Comparison of ENCODE assay signal across 20 cellular contexts in genomic region chr6:31116661-31117385, GRCh38. TPM values are rescaled to one million over a fixed set of nuclear protein-coding genes. Genes with fewer than 3 reads are reported as not detected.
DNase-seq lines count a peak whose midpoint lies in the region; ATAC-seq, FAIRE-seq and TF ChIP-seq lines count a peak whose summit lies in the region.
"Had no signal": no experiment of that assay in that cellular context is flagged by ENCODE, and none has a peak within 500 bp of the region (broad histone marks: within the 10 kb centered on the region; RNA-seq: fewer than 3 reads in every experiment).

No MANE protein-coding gene starts in this region.

- no peak overlapping the region for H3K14ac ChIP-seq in IMR-90 (replicated peaks; ENCODE audit: low read depth, low read length)

- peaks cover 3% of the 10 kb centered on the region; the same call in 1 of the 2 replicates for H3K27me3 ChIP-seq in IMR-90 (ENCODE audit: control insufficient read depth, insufficient read depth, low read length)
- H3K27me3 ChIP-seq in esophagus squamous epithelium, result no peaks in the 10 kb centered on the region
- H3K27me3 ChIP-seq in keratinocyte (ENCODE audit: control insufficient read depth, extremely low read depth, insufficient read depth, low read length), result no peaks in the 10 kb centered on the region
- peaks cover 0 to 16% (median 5%) of the 10 kb centered on the region in 5 donors for H3K27me3 ChIP-seq in subcutaneous abdominal adipose tissue (ENCODE audit: control insufficient read depth in 5 of 5, insufficient read depth in 4 of 5, low read length in 5 of 5)
- H3K27me3 ChIP-seq: colonic mucosa, pancreas had no signal

- peaks cover 0 to 9% of the 10 kb centered on the region in 2 experiments; a peak in 2 of 4 replicates for H3K79me1 ChIP-seq in IMR-90 (ENCODE audit: low read depth in 1 of 2, low read length in 2 of 2)

- TF ChIP-seq CTCF in IMR-90 (conservative IDR thresholded peaks at IDR 0.05; ENCODE audit: low read depth, low read length) (no peak), esophagus squamous epithelium (IDR thresholded peaks at IDR 0.05) (no peak), keratinocyte (optimal IDR thresholded peaks at IDR 0.05 in 1 of 3, IDR thresholded peaks at IDR 0.05 in 1 of 3, conservative IDR thresholded peaks at IDR 0.05 in 1 of 3; ENCODE audit: extremely low read depth in 1 of 3, insufficient read depth in 2 of 3, low read length in 3 of 3) (no peak)

- H3K9me1 ChIP-seq in IMR-90 (ENCODE audit: insufficient read depth, low read length) (peaks cover 15% of the 10 kb centered on the region), keratinocyte (ENCODE audit: control insufficient read depth, extremely low read depth, insufficient read depth, low read length) (no peaks in the 10 kb centered on the region)

- intact Hi-C loops in IMR-90 (cut with micrococcal nuclease), result no loop called here
- intact Hi-C loops in esophagus squamous epithelium (cut with DNase I), result no loop called here

- H2BK20ac ChIP-seq in IMR-90 (ENCODE audit: low read depth, low read length), result no peak overlapping the region

- in situ Hi-C loops in IMR-90 (cut with MboI; ENCODE audit: low sequenced_read_pairs), result no loop called here

- CTCF ChIA-PET in IMR-90 (lab: Yijun Ruan, JAX), result interaction anchor here (0.7 to 3.4 kb wide), 3 partner anchors 30 to 250 kb away, joined by 3 to 10 read pairs (median 3); no protein-coding TSS in a partner anchor

- no peaks in the 10 kb centered on the region for H3K9me3 ChIP-seq in IMR-90 (ENCODE audit: control insufficient read depth, insufficient read depth, low read length)
- no peaks in the 10 kb centered on the region for H3K9me3 ChIP-seq in esophagus squamous epithelium
- H3K9me3 ChIP-seq in keratinocyte (ENCODE audit: control insufficient read depth, low read depth, low read length), result no peaks in the 10 kb centered on the region
- H3K9me3 ChIP-seq in subcutaneous abdominal adipose tissue (ENCODE audit: control insufficient read depth in 5 of 5, low read length in 5 of 5), result no peaks in the 10 kb centered on the region
- H3K9me3 ChIP-seq: colonic mucosa, pancreas had no signal

- no peak overlapping the region for H2AK9ac ChIP-seq in IMR-90 (replicated peaks; ENCODE audit: low read depth, low read length, poor library complexity)

- no peak for TF ChIP-seq RAD21 in IMR-90 (IDR thresholded peaks at IDR 0.05; ENCODE audit: low read length)

- H4K8ac ChIP-seq in IMR-90 (ENCODE audit: low read depth in 2 of 2, low read length in 2 of 2), result no peak overlapping the region

- no peak for FAIRE-seq in keratinocyte (lab: Jason Lieb, UNC)
- FAIRE-seq: GM12878, pancreas had no signal

- H3K23ac ChIP-seq in IMR-90 (ENCODE audit: low read depth, low read length), result no peak overlapping the region

- H3K9ac ChIP-seq in IMR-90 (ENCODE audit: low read depth, low read length) (no peak overlapping the region), keratinocyte (ENCODE audit: control insufficient read depth, extremely low read depth, insufficient read depth, low read length) (peak overlapping the region; percentile 33), subcutaneous abdominal adipose tissue (ENCODE audit: low read length in 5 of 5) (peak overlapping the region in 3 of 5 donors; percentile 13 to 46 (median 26))

- H3K79me2 ChIP-seq in keratinocyte (ENCODE audit: control insufficient read depth, insufficient read depth, low read length), result peaks cover 35% of the 10 kb centered on the region

- 80% methylated on average over 13 of the region's 19 CpGs; no CpG with 5 or more reads in 1 of the 2 experiments for WGBS in IMR-90 (ENCODE audit: extremely low coverage in 2 of 2, insufficient read length in 1 of 2), 2 experiments
- 59 to 82% methylated on average over 7 to 18 of the region's 19 CpGs for WGBS in esophagus squamous epithelium, 2 donors

- no peak overlapping the region for H4K91ac ChIP-seq in IMR-90 (ENCODE audit: insufficient read depth, low read depth, low read length)

- POLR2A ChIA-PET in IMR-90 (lab: Charles Lee; ENCODE audit: unreplicated experiment), result no interaction called here

- ATAC-seq in IMR-90 (ENCODE audit: low read depth), result no peak
- ATAC-seq in HG03521 (IDR thresholded peaks at IDR 0.05; ENCODE audit: unreplicated experiment), result no peak
- ATAC-seq: activated T-cell treated with anti-CD3 and anti-CD28 coated beads, Interleukin-2, amount 50 U/mL, for 4 hours; esophagus mucosa; GM12878; pancreas had no signal

- H3K56ac ChIP-seq in IMR-90 (ENCODE audit: extremely low read depth, insufficient read depth, low read length), result no peak overlapping the region

- no peak overlapping the region for H2BK120ac ChIP-seq in IMR-90 (ENCODE audit: low read depth, low read length)

- H3K4me1 ChIP-seq in IMR-90 (ENCODE audit: control insufficient read depth, insufficient read depth, low read length) (peaks cover 11% of the 10 kb centered on the region), esophagus squamous epithelium (peaks cover 12 to 52% (median 22%) of the 10 kb centered on the region in 3 donors), keratinocyte (ENCODE audit: control insufficient read depth, extremely low read depth, insufficient read depth, low read length) (peaks cover 38% of the 10 kb centered on the region), subcutaneous abdominal adipose tissue (ENCODE audit: control insufficient read depth in 5 of 5, insufficient read depth in 5 of 5, low read length in 5 of 5) (peaks cover 5 to 49% (median 35%) of the 10 kb centered on the region in 5 donors)
- H3K4me1 ChIP-seq: pancreas had no signal

- H3K27ac ChIP-seq in IMR-90 (ENCODE audit: insufficient read depth, low read length) (no peak overlapping the region), esophagus squamous epithelium (peak overlapping the region in 3 of 4 donors; percentile 0 to 63 (median 16)), keratinocyte (ENCODE audit: control insufficient read depth, insufficient read depth, low read length) (no peak overlapping the region), subcutaneous abdominal adipose tissue (ENCODE audit: low read depth, low read length) (no peak overlapping the region)
- H3K27ac ChIP-seq: colonic mucosa, pancreas had no signal

- no peak overlapping the region for H2AK5ac ChIP-seq in IMR-90 (ENCODE audit: low read depth, low read length)

- no peak overlapping the region for H2BK15ac ChIP-seq in IMR-90 (ENCODE audit: low read depth, low read length)

- DNase-seq in IMR-90 (no peak), esophagus squamous epithelium (lab: John Stamatoyannopoulos, UW) (no peak), keratinocyte (ENCODE audit: low read depth, low spot score) (no peak), HuH-7.5 (ENCODE audit: low spot score) (no peak), Ammon's horn (ENCODE audit: low spot score) (no peak), nucleus accumbens (lab: John Stamatoyannopoulos, UW) (no peak)
- DNase-seq: activated CD4-positive, alpha-beta T cell treated with anti-CD3 and anti-CD28 coated beads, Interleukin-2, amount 10 ng/mL, durations not matched to agents 24 days and 14 days; activated T-cell treated with anti-CD3 and anti-CD28 coated beads, Interleukin-2, amount 50 U/mL, for 4 hours; C1 segment of cervical spinal cord; colonic mucosa; NCI-H1417; NCI-H446 treated with DMSO at 0.1 percent for 48 hours; pancreas; stimulated activated CD8-positive, alpha-beta memory T cell treated with anti-CD3 and anti-CD28 coated beads, Interleukin-4, amount 100 ng/mL, for 48 hours had no signal

- no peak overlapping the region for H2BK5ac ChIP-seq in IMR-90 (ENCODE audit: low read depth, low read length, poor library complexity, severe bottlenecking)

- dilution Hi-C loops in IMR-90 (cut with HindIII; ENCODE audit: low sequenced_read_pairs, unreplicated experiment), result no loop called here
- dilution Hi-C loops in keratinocyte (cut with MboI; ENCODE audit: extremely low pct_ligation_motif_present, low sequenced_read_pairs), result no loop called here

- H2AFZ ChIP-seq in IMR-90 (replicated peaks; ENCODE audit: low read length, poor library complexity) (peak overlapping the region; percentile 4), keratinocyte (ENCODE audit: control insufficient read depth, low read length) (no peak overlapping the region)

- no peak overlapping the region for H4K5ac ChIP-seq in IMR-90 (ENCODE audit: low read depth, low read length)

- H3K36me3 ChIP-seq in IMR-90 (ENCODE audit: control insufficient read depth, insufficient read depth, low read length) (no peaks in the 10 kb centered on the region), esophagus squamous epithelium (no peaks in the 10 kb centered on the region), keratinocyte (ENCODE audit: control insufficient read depth in 2 of 2, extremely low read depth in 1 of 2, insufficient read depth in 2 of 2, low read length in 2 of 2) (peaks cover 8 to 10% of the 10 kb centered on the region in 2 experiments), subcutaneous abdominal adipose tissue (ENCODE audit: control insufficient read depth in 5 of 5, insufficient read depth in 5 of 5, low read length in 5 of 5) (no peaks in the 10 kb centered on the region)
- H3K36me3 ChIP-seq: colonic mucosa, pancreas had no signal

- H4K20me1 ChIP-seq in IMR-90 (ENCODE audit: insufficient read depth, low read length) (no peaks in the 10 kb centered on the region), keratinocyte (ENCODE audit: control insufficient read depth, extremely low read depth, insufficient read depth, low read length) (no peaks in the 10 kb centered on the region)

- no peak overlapping the region for H3K4ac ChIP-seq in IMR-90 (ENCODE audit: low read depth, low read length)

- TF ChIP-seq POLR2A in IMR-90 (IDR thresholded peaks at IDR 0.05; ENCODE audit: low read depth, low read length) (no peak), esophagus squamous epithelium (IDR thresholded peaks at IDR 0.05) (no peak)

- BruUV-seq in IMR-90 (replicated peaks; lab: Mats Ljungman, UMichigan), result no TSS peak

- H3K18ac ChIP-seq in IMR-90 (ENCODE audit: low read depth, low read length), result no peak overlapping the region

- H3K4me2 ChIP-seq in IMR-90 (ENCODE audit: low read depth, low read length) (no peak overlapping the region), keratinocyte (ENCODE audit: control insufficient read depth, extremely low read depth, insufficient read depth, low read depth, low read length) (peak overlapping the region; percentile 99)

- H3K4me3 ChIP-seq in IMR-90 (ENCODE audit: insufficient read depth, low read depth, low read length), result no peak overlapping the region
- peak overlapping the region in 2 of 4 donors; percentile 9 to 33 for H3K4me3 ChIP-seq in esophagus squamous epithelium
- peak overlapping the region; percentile 26 to 56 (median 46) for H3K4me3 ChIP-seq in keratinocyte (ENCODE audit: control insufficient read depth in 2 of 3, extremely low read depth in 1 of 3, insufficient read depth in 2 of 3, low read depth in 1 of 3, low read length in 3 of 3)
- peak overlapping the region in 4 of 5 donors; percentile 36 to 69 (median 58) for H3K4me3 ChIP-seq in subcutaneous abdominal adipose tissue (ENCODE audit: low read depth in 1 of 5, low read length in 5 of 5)
- H3K4me3 ChIP-seq: colonic mucosa, GM12878, pancreas had no signal

RNA-seq across cellular contexts. Expression of gene PSORS1C1, which starts 2.2 kb away (rescaled TPM):
- total RNA-seq in IMR-90 (2012; rRNA removed), result 0.28 and 0.36 TPM in 2 replicates
- 1.1 and 2.1 TPM in 2 replicates for polyA plus RNA-seq in IMR-90 (2012; rRNA removed)
- polyA plus RNA-seq in IMR-90 (2012; cell fraction: cytosol; rRNA removed), result 0.26 and 0.35 TPM in 2 replicates
- 3.6 and 6.3 TPM in 2 replicates for polyA plus RNA-seq in IMR-90 (2012; cell fraction: nucleus; rRNA removed; ENCODE audit: low replicate concordance)
- total RNA-seq in esophagus squamous epithelium, result 1 to 10 TPM in 3 of 4 donors, under 1 TPM in 1; 0.06 to 2.7 (median 1.2) TPM
- 3.6 to 9.4 TPM (median 5.7 TPM) in 3 replicates for polyA plus RNA-seq in keratinocyte
- polyA plus RNA-seq in keratinocyte (2011; ENCODE audit: low read depth), result 14.3 TPM
- 6.9 and 9.2 TPM in 2 replicates for polyA plus RNA-seq in keratinocyte (2011; cell fraction: cytosol; rRNA removed)
- 15.8 and 28.1 TPM in 2 replicates for polyA plus RNA-seq in keratinocyte (2011; cell fraction: nucleus; rRNA removed)
- polyA plus RNA-seq in keratinocyte (2012; ENCODE audit: low replicate concordance), result 6.0 and 34.2 TPM in 2 replicates
- polyA minus RNA-seq in keratinocyte, result 7.4 to 41.0 TPM (median 10.7 TPM) in 3 replicates
- not detected for polyA minus RNA-seq in keratinocyte (2011; cell fraction: cytosol; rRNA and poly(A)+ RNA removed)
- 6.0 and 6.8 TPM in 2 replicates for polyA minus RNA-seq in keratinocyte (2011; cell fraction: nucleus; rRNA and poly(A)+ RNA removed)
- total RNA-seq: activated CD4-positive, alpha-beta T cell treated with anti-CD3 and anti-CD28 coated beads, Interleukin-2, amount 10 ng/mL, durations not matched to agents 24 days and 14 days; activated T-cell treated with anti-CD3 and anti-CD28 coated beads, Interleukin-2, amount 50 U/mL, for 4 hours; GM12878; T-helper 2 cell treated with Interferon-gamma antibody and Interleukin-4, amounts not matched to agents 100 ng/mL and 5 ng/mL, for 36 hours had no signal

RNA-seq across cellular contexts. Expression of gene CDSN, which starts 3.4 kb away (rescaled TPM):
- total RNA-seq in IMR-90 (2012; rRNA removed) (not detected in 2 replicates), esophagus squamous epithelium (under 1 TPM in 1 of 4 donors, not detected in 3; 0.13 TPM)
- polyA plus RNA-seq in IMR-90 (2012; rRNA removed) (not detected in 2 replicates), keratinocyte (4.0 to 8.3 TPM (median 5.0 TPM) in 3 replicates)
- not detected in 2 replicates for polyA plus RNA-seq in IMR-90 (2012; cell fraction: cytosol; rRNA removed)
- polyA plus RNA-seq in IMR-90 (2012; cell fraction: nucleus; rRNA removed; ENCODE audit: low replicate concordance), result not detected in 2 replicates
- polyA plus RNA-seq in keratinocyte (2011; ENCODE audit: low read depth), result 128 TPM
- 3.6 and 7.7 TPM in 2 replicates for polyA plus RNA-seq in keratinocyte (2011; cell fraction: cytosol; rRNA removed)
- polyA plus RNA-seq in keratinocyte (2011; cell fraction: nucleus; rRNA removed), result 22.1 and 37.1 TPM in 2 replicates
- 10.7 and 646 TPM in 2 replicates for polyA plus RNA-seq in keratinocyte (2012; ENCODE audit: low replicate concordance)
- polyA minus RNA-seq in keratinocyte, result 4.0 to 15.3 TPM (median 5.6 TPM) in 3 replicates
- 7.5 TPM for polyA minus RNA-seq in keratinocyte (2011; cell fraction: cytosol; rRNA and poly(A)+ RNA removed)
- polyA minus RNA-seq in keratinocyte (2011; cell fraction: nucleus; rRNA and poly(A)+ RNA removed), result 21.0 and 31.2 TPM in 2 replicates
- total RNA-seq: activated CD4-positive, alpha-beta T cell treated with anti-CD3 and anti-CD28 coated beads, Interleukin-2, amount 10 ng/mL, durations not matched to agents 24 days and 14 days; activated T-cell treated with anti-CD3 and anti-CD28 coated beads, Interleukin-2, amount 50 U/mL, for 4 hours; colonic mucosa; GM12878; T-helper 2 cell treated with Interferon-gamma antibody and Interleukin-4, amounts not matched to agents 100 ng/mL and 5 ng/mL, for 36 hours; ureter had no signal

RNA-seq across cellular contexts. Expression of gene C6orf15, which starts 4.4 kb away (rescaled TPM):
- not detected in 2 replicates for total RNA-seq in IMR-90 (2012; rRNA removed)
- polyA plus RNA-seq in IMR-90 (2012; rRNA removed), result not detected in 2 replicates
- not detected in 2 replicates for polyA plus RNA-seq in IMR-90 (2012; cell fraction: cytosol; rRNA removed)
- polyA plus RNA-seq in IMR-90 (2012; cell fraction: nucleus; rRNA removed; ENCODE audit: low replicate concordance), result not detected in 2 replicates
- 1 to 10 TPM in 1 of 4 donors, not detected in 3; 1.6 TPM for total RNA-seq in esophagus squamous epithelium
- polyA plus RNA-seq in keratinocyte, result 0.08 to 0.35 TPM (median 0.30 TPM) in 3 replicates
- 3.8 TPM for polyA plus RNA-seq in keratinocyte (2011; ENCODE audit: low read depth)
- polyA plus RNA-seq in keratinocyte (2011; cell fraction: cytosol; rRNA removed), result 0.36 and 0.79 TPM in 2 replicates
- 1.1 and 1.9 TPM in 2 replicates for polyA plus RNA-seq in keratinocyte (2011; cell fraction: nucleus; rRNA removed)
- 0.39 and 17.1 TPM in 2 replicates for polyA plus RNA-seq in keratinocyte (2012; ENCODE audit: low replicate concordance)
- not detected in 3 replicates for polyA minus RNA-seq in keratinocyte
- not detected for polyA minus RNA-seq in keratinocyte (2011; cell fraction: cytosol; rRNA and poly(A)+ RNA removed)
- 1.2 TPM in 1 of 2 replicates, not detected in the other for polyA minus RNA-seq in keratinocyte (2011; cell fraction: nucleus; rRNA and poly(A)+ RNA removed)
- total RNA-seq: activated CD4-positive, alpha-beta T cell treated with anti-CD3 and anti-CD28 coated beads, Interleukin-2, amount 10 ng/mL, durations not matched to agents 24 days and 14 days; activated T-cell treated with anti-CD3 and anti-CD28 coated beads, Interleukin-2, amount 50 U/mL, for 4 hours; colonic mucosa; esophagus mucosa; GM12878; pancreas; T-helper 2 cell treated with Interferon-gamma antibody and Interleukin-4, amounts not matched to agents 100 ng/mL and 5 ng/mL, for 36 hours; ureter had no signal
- polyA plus RNA-seq: GM12878, pancreas had no signal

RNA-seq across cellular contexts. Expression of gene PSORS1C2, which starts 22.0 kb away (rescaled TPM):
- total RNA-seq in IMR-90 (2012; rRNA removed), result not detected in 2 replicates
- not detected in 2 replicates for polyA plus RNA-seq in IMR-90 (2012; rRNA removed)
- polyA plus RNA-seq in IMR-90 (2012; cell fraction: cytosol; rRNA removed), result not detected in 2 replicates
- polyA plus RNA-seq in IMR-90 (2012; cell fraction: nucleus; rRNA removed; ENCODE audit: low replicate concordance), result 0.09 TPM in 1 of 2 replicates, not detected in the other
- under 1 TPM in 1 of 4 donors, not detected in 3; 0.91 TPM for total RNA-seq in esophagus squamous epithelium
- polyA plus RNA-seq in keratinocyte, result not detected in 3 replicates
- polyA plus RNA-seq in keratinocyte (2011; ENCODE audit: low read depth), result 1.9 TPM
- polyA plus RNA-seq in keratinocyte (2011; cell fraction: cytosol; rRNA removed), result not detected in 2 replicates
- 0.12 TPM in 1 of 2 replicates, not detected in the other for polyA plus RNA-seq in keratinocyte (2011; cell fraction: nucleus; rRNA removed)
- polyA plus RNA-seq in keratinocyte (2012; ENCODE audit: low replicate concordance), result 0.31 and 15.8 TPM in 2 replicates
- polyA minus RNA-seq in keratinocyte, result not detected in 3 replicates
- polyA minus RNA-seq in keratinocyte (2011; cell fraction: cytosol; rRNA and poly(A)+ RNA removed), result not detected
- not detected in 2 replicates for polyA minus RNA-seq in keratinocyte (2011; cell fraction: nucleus; rRNA and poly(A)+ RNA removed)
- total RNA-seq: activated CD4-positive, alpha-beta T cell treated with anti-CD3 and anti-CD28 coated beads, Interleukin-2, amount 10 ng/mL, durations not matched to agents 24 days and 14 days; activated T-cell treated with anti-CD3 and anti-CD28 coated beads, Interleukin-2, amount 50 U/mL, for 4 hours; colonic mucosa; GM12878; pancreas; T-helper 2 cell treated with Interferon-gamma antibody and Interleukin-4, amounts not matched to agents 100 ng/mL and 5 ng/mL, for 36 hours; ureter had no signal
- polyA plus RNA-seq: GM12878, pancreas had no signal

RNA-seq across cellular contexts. Expression of gene CCHCR1, which starts 40.8 kb away (rescaled TPM):
- total RNA-seq in IMR-90 (2012; rRNA removed), result 16.1 and 22.0 TPM in 2 replicates
- 13.1 and 14.2 TPM in 2 replicates for polyA plus RNA-seq in IMR-90 (2012; rRNA removed)
- 7.8 and 11.6 TPM in 2 replicates for polyA plus RNA-seq in IMR-90 (2012; cell fraction: cytosol; rRNA removed)
- 45.9 and 57.1 TPM in 2 replicates for polyA plus RNA-seq in IMR-90 (2012; cell fraction: nucleus; rRNA removed; ENCODE audit: low replicate concordance)
- 10 to 100 TPM; 11.9 to 21.1 (median 16.2) TPM for total RNA-seq in esophagus squamous epithelium
- 7.0 to 8.4 TPM (median 7.5 TPM) in 3 replicates for polyA plus RNA-seq in keratinocyte
- polyA plus RNA-seq in keratinocyte (2011; ENCODE audit: low read depth), result 6.8 TPM
- polyA plus RNA-seq in keratinocyte (2011; cell fraction: cytosol; rRNA removed), result 2.7 and 4.5 TPM in 2 replicates
- polyA plus RNA-seq in keratinocyte (2011; cell fraction: nucleus; rRNA removed), result 11.5 and 15.2 TPM in 2 replicates
- 6.0 and 9.9 TPM in 2 replicates for polyA plus RNA-seq in keratinocyte (2012; ENCODE audit: low replicate concordance)
- 6.0 to 9.9 TPM (median 7.1 TPM) in 3 replicates for polyA minus RNA-seq in keratinocyte
- polyA minus RNA-seq in keratinocyte (2011; cell fraction: cytosol; rRNA and poly(A)+ RNA removed), result 7.1 TPM
- polyA minus RNA-seq in keratinocyte (2011; cell fraction: nucleus; rRNA and poly(A)+ RNA removed), result 5.0 and 6.3 TPM in 2 replicates

Comparison
In these comparisons a context has a peak if more than half of its experiments do, and no peak if none do; other contexts are left out.
1. H3K27ac ChIP-seq: peak in esophagus squamous epithelium (3 of 4); none in IMR-90 (single experiment), keratinocyte (single experiment) and subcutaneous abdominal adipose tissue (single experiment).